ENCODE assay signal across 1 cellular context in the genomic region with DNA sequence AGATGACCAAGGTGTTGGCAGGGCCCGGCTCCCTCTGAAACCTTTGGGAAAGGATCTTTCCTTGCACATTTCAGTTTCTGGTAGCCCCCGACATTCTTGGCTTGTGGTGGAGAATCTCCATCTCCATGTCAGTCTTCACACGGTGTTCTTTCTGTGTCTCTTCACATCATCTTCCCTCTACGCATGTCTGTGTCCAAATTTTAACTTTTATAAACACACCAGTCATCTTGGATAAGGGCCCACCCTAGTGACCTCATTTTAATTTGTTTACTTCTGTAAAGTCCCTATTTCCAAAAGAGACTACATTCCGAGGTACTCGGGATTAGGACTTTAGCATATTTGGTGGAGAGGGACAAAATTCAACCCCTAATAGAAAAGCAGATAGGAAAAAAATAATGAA.
TF ChIP-seq lines count a peak whose summit lies in the region.

No MANE protein-coding gene starts in this region.

TF ChIP-seq in WTC11, 78 proteins besides CTCF, POLR2A, EP300 and RAD21 (continued from another document):
- TF ChIP-seq, protein P1, sequence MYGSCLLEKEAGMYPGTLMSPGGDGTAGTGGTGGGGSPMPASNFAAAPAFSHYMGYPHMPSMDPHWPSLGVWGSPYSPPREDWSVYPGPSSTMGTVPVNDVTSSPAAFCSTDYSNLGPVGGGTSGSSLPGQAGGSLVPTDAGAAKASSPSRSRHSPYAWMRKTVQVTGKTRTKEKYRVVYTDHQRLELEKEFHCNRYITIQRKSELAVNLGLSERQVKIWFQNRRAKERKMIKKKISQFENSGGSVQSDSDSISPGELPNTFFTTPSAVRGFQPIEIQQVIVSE (CRISPR knock-in tag; IDR thresholded peaks at IDR 0.05; ENCODE audit: borderline replicate concordance) = no peak
